9 cellular contexts compared by ENCODE assay signal in the genomic region with DNA sequence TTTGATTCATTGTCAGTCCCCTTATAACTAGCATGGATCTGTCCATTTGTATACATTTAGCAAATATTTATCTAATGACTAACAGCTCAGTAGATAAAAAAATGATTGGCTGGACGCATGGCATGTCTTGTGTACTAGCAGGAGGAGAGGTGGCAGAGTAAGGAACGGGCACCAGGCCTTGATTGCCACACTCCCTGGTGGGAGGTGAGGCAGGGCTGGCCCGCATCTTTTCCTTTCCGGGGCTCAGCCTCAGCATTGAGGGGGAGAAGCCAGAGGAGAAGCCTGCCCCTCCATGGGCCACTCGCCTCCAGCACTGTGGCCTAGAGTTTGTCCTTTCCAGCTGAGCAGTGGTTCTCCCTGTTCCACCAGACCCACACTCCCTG.
DNase-seq lines count a peak whose midpoint lies in the region; ATAC-seq, FAIRE-seq and TF ChIP-seq lines count a peak whose summit lies in the region.
"Had no signal": no experiment of that assay in that cellular context is flagged by ENCODE, and none has a peak within 500 bp of the region (broad histone marks: within the 10 kb centered on the region; RNA-seq: fewer than 3 reads in every experiment).

No MANE protein-coding gene starts in this region.

- ATAC-seq in natural killer cell treated with Interleukin-12 subunit alpha and Interleukin-12 subunit beta and Interleukin-15 and Interleukin-18, amount 100 ng/mL, for 72 hours: no peak
- no peak for ATAC-seq in natural killer cell
- no peak for ATAC-seq in HG03108 (IDR thresholded peaks at IDR 0.05; ENCODE audit: unreplicated experiment)
- no peak for ATAC-seq in HG02870 (IDR thresholded peaks at IDR 0.05; ENCODE audit: unreplicated experiment)

- no peaks in the 10 kb centered on the region for H3K27me3 ChIP-seq in dorsolateral prefrontal cortex
- H3K27me3 ChIP-seq: heart left ventricle had no signal

- TF ChIP-seq CTCF in natural killer cell (IDR thresholded peaks at IDR 0.05): no peak
- no peak for TF ChIP-seq CTCF in dorsolateral prefrontal cortex (IDR thresholded peaks at IDR 0.05 in 54 of 56, conservative IDR thresholded peaks at IDR 0.05 in 2 of 56; ENCODE audit: low read depth in 1 of 56, partially characterized antibody in 56 of 56)

- intact Hi-C loops in natural killer cell (cut with micrococcal nuclease) (no loop called here), dorsolateral prefrontal cortex (cut with DNase I) (no loop called here)

- H3K27ac Mint-ChIP-seq in natural killer cell treated with Interleukin-12 subunit alpha and Interleukin-12 subunit beta and Interleukin-15 and Interleukin-18, amount 100 ng/mL, for 72 hours: no peak overlapping the region
- no peak overlapping the region for H3K27ac Mint-ChIP-seq in natural killer cell

- peak overlapping the region in 55 of 59 donors; percentile 28 to 83 (median 69) for H3K27ac ChIP-seq in dorsolateral prefrontal cortex

- H3K27me3 Mint-ChIP-seq in natural killer cell treated with Interleukin-12 subunit alpha and Interleukin-12 subunit beta and Interleukin-15 and Interleukin-18, amount 100 ng/mL, for 72 hours: no peaks in the 10 kb centered on the region
- no peaks in the 10 kb centered on the region for H3K27me3 Mint-ChIP-seq in natural killer cell (ENCODE audit: low read depth in 2 of 2)

- DNase-seq in natural killer cell treated with Interleukin-12 subunit alpha and Interleukin-12 subunit beta and Interleukin-15 and Interleukin-18, amount 100 ng/mL, for 72 hours (ENCODE audit: low spot score): no peak
- DNase-seq in natural killer cell: no peak
- peak; percentile 86 for DNase-seq in NCI-H1417 treated with DMSO at 0.1 percent for 48 hours (lab: John Stamatoyannopoulos, UW)
- peak in 2 of 10 donors; percentile 16 to 51 for DNase-seq in dorsolateral prefrontal cortex
- no peak for DNase-seq in frontal cortex (ENCODE audit: low spot score in 2 of 2)
- DNase-seq in stimulated activated CD4-positive, alpha-beta T cell treated with anti-CD3 and anti-CD28 coated beads, Interleukin-15, amount 100 ng/mL, for 24 hours: no peak

- no peak for FAIRE-seq in frontal cortex (lab: Jason Lieb, UNC)

- peak overlapping the region; percentile 15 for H3K4me3 Mint-ChIP-seq in natural killer cell treated with Interleukin-12 subunit alpha and Interleukin-12 subunit beta and Interleukin-15 and Interleukin-18, amount 100 ng/mL, for 72 hours
- no peak overlapping the region for H3K4me3 Mint-ChIP-seq in natural killer cell

- no peaks in the 10 kb centered on the region for H3K9me3 Mint-ChIP-seq in natural killer cell treated with Interleukin-12 subunit alpha and Interleukin-12 subunit beta and Interleukin-15 and Interleukin-18, amount 100 ng/mL, for 72 hours
- H3K9me3 Mint-ChIP-seq in natural killer cell: no peaks in the 10 kb centered on the region

- H3K36me3 Mint-ChIP-seq in natural killer cell treated with Interleukin-12 subunit alpha and Interleukin-12 subunit beta and Interleukin-15 and Interleukin-18, amount 100 ng/mL, for 72 hours: no peaks in the 10 kb centered on the region
- H3K36me3 Mint-ChIP-seq in natural killer cell: no peaks in the 10 kb centered on the region

- peaks cover 4 to 13% of the 10 kb centered on the region in 2 donors for H3K4me1 Mint-ChIP-seq in natural killer cell treated with Interleukin-12 subunit alpha and Interleukin-12 subunit beta and Interleukin-15 and Interleukin-18, amount 100 ng/mL, for 72 hours (ENCODE audit: low read depth in 2 of 2)
- no peaks in the 10 kb centered on the region for H3K4me1 Mint-ChIP-seq in natural killer cell

- H3K4me3 ChIP-seq in dorsolateral prefrontal cortex: no peak overlapping the region
- H3K4me3 ChIP-seq: heart left ventricle had no signal
